1 cellular context compared by ENCODE assay signal in the genomic region with DNA sequence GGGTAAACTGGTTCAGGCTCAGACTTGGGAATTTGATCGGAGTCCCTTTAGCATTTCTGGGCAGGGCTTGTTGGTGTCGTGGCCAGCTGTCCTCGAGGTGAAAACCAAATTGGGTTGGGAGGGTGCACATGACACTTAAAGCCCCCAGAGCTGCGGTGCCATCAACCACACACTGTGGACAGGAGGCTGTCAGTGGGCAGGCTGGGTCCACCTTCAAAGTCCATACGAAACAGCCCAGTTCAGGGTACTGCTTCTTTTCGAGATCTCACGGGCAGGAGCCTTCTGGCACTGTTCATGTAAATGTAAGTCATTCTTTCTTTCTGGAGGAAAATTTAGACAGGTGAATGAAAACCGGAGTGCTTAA.
TF ChIP-seq lines count a peak whose summit lies in the region.

No MANE protein-coding gene starts in this region.

TF ChIP-seq in GM23338, 12 proteins besides CTCF, POLR2A, EP300 and RAD21:
- TF ChIP-seq, protein P1, sequence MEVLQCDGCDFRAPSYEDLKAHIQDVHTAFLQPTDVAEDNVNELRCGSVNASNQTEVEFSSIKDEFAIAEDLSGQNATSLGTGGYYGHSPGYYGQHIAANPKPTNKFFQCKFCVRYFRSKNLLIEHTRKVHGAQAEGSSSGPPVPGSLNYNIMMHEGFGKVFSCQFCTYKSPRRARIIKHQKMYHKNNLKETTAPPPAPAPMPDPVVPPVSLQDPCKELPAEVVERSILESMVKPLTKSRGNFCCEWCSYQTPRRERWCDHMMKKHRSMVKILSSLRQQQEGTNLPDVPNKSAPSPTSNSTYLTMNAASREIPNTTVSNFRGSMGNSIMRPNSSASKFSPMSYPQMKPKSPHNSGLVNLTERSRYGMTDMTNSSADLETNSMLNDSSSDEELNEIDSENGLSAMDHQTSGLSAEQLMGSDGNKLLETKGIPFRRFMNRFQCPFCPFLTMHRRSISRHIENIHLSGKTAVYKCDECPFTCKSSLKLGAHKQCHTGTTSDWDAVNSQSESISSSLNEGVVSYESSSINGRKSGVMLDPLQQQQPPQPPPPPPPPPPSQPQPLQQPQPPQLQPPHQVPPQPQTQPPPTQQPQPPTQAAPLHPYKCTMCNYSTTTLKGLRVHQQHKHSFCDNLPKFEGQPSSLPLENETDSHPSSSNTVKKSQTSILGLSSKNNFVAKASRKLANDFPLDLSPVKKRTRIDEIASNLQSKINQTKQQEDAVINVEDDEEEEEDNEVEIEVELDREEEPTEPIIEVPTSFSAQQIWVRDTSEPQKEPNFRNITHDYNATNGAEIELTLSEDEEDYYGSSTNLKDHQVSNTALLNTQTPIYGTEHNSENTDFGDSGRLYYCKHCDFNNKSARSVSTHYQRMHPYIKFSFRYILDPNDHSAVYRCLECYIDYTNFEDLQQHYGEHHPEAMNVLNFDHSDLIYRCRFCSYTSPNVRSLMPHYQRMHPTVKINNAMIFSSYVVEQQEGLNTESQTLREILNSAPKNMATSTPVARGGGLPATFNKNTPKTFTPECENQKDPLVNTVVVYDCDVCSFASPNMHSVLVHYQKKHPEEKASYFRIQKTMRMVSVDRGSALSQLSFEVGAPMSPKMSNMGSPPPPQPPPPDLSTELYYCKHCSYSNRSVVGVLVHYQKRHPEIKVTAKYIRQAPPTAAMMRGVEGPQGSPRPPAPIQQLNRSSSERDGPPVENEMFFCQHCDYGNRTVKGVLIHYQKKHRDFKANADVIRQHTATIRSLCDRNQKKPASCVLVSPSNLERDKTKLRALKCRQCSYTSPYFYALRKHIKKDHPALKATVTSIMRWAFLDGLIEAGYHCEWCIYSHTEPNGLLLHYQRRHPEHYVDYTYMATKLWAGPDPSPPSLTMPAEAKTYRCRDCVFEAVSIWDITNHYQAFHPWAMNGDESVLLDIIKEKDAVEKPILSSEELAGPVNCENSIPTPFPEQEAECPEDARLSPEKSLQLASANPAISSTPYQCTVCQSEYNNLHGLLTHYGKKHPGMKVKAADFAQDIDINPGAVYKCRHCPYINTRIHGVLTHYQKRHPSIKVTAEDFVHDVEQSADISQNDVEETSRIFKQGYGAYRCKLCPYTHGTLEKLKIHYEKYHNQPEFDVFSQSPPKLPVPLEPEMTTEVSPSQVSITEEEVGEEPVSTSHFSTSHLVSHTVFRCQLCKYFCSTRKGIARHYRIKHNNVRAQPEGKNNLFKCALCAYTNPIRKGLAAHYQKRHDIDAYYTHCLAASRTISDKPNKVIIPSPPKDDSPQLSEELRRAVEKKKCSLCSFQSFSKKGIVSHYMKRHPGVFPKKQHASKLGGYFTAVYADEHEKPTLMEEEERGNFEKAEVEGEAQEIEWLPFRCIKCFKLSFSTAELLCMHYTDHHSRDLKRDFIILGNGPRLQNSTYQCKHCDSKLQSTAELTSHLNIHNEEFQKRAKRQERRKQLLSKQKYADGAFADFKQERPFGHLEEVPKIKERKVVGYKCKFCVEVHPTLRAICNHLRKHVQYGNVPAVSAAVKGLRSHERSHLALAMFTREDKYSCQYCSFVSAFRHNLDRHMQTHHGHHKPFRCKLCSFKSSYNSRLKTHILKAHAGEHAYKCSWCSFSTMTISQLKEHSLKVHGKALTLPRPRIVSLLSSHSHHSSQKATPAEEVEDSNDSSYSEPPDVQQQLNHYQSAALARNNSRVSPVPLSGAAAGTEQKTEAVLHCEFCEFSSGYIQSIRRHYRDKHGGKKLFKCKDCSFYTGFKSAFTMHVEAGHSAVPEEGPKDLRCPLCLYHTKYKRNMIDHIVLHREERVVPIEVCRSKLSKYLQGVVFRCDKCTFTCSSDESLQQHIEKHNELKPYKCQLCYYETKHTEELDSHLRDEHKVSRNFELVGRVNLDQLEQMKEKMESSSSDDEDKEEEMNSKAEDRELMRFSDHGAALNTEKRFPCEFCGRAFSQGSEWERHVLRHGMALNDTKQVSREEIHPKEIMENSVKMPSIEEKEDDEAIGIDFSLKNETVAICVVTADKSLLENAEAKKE (CRISPR knock-in tag; IDR thresholded peaks at IDR 0.05), result no peak
